17 cellular contexts compared by ENCODE assay signal in genomic region chr9:120775859-120776258, GRCh38. TPM values are rescaled to one million over a fixed set of nuclear protein-coding genes. Genes with fewer than 3 reads are reported as not detected.
A peak's percentile ranks its signal among the peaks of the same experiment; 100 is the strongest.
DNase-seq lines count a peak whose midpoint lies in the region; ATAC-seq, FAIRE-seq and TF ChIP-seq lines count a peak whose summit lies in the region.
"Had no signal": no experiment of that assay in that cellular context is flagged by ENCODE, and none has a peak within 500 bp of the region (broad histone marks: within the 10 kb centered on the region; RNA-seq: fewer than 3 reads in every experiment).

No MANE protein-coding gene starts in this region.

- DNase-seq in H54 (ENCODE audit: insufficient read length, low spot score) (no peak), Panc1 (ENCODE audit: low read depth, low spot score) (no peak), bronchial epithelial cell (ENCODE audit: low read depth) (peak; percentile 99), left lung (no peak), suprapubic skin (ENCODE audit: low spot score in 2 of 2) (no peak), ovary (no peak), retina (no peak)
- DNase-seq: CD8-positive, alpha-beta memory T cell; DMS79; Kasumi-1; MM.1S; NCI-H1105; NCI-H510A; NCI-H774; OCI-M1 had no signal

- TF ChIP-seq POLR2A in H54 (IDR thresholded peaks at IDR 0.05; ENCODE audit: low read depth, low read length) (no peak), suprapubic skin (IDR thresholded peaks at IDR 0.05) (no peak), ovary (IDR thresholded peaks at IDR 0.05) (no peak)

- TSS peak; percentile 9 for BruUV-seq in Panc1 (replicated peaks; lab: Mats Ljungman, UMichigan)

- in situ Hi-C loops in Panc1 (cut with HindIII; ENCODE audit: low pct_unique_long_range_greater_than_20kb, low sequenced_read_pairs) = no loop called here

- H3K27ac ChIP-seq in Panc1 (ENCODE audit: low read length) = no peak overlapping the region
- H3K27ac ChIP-seq in left lung = no peak overlapping the region
- H3K27ac ChIP-seq in suprapubic skin = no peak overlapping the region
- H3K27ac ChIP-seq in ovary = no peak overlapping the region
- H3K27ac ChIP-seq: BLaER1 had no signal

- intact Hi-C loops in Panc1 (cut with micrococcal nuclease; ENCODE audit: unreplicated experiment) (no loop called here), left lung (cut with DNase I) (no loop called here), ovary (cut with DNase I) (no loop called here)

- TF ChIP-seq EP300 in suprapubic skin (IDR thresholded peaks at IDR 0.05) (no peak), ovary (IDR thresholded peaks at IDR 0.05) (no peak)

- FAIRE-seq in H54 (lab: Jason Lieb, UNC) = peak; percentile 61
- FAIRE-seq in bronchial epithelial cell (lab: Jason Lieb, UNC) = peak; percentile 83

- H3K9me3 ChIP-seq in Panc1 (ENCODE audit: control insufficient read depth, insufficient read depth, low read depth, low read length) (no peaks in the 10 kb centered on the region), left lung (no peaks in the 10 kb centered on the region), suprapubic skin (no peaks in the 10 kb centered on the region), ovary (no peaks in the 10 kb centered on the region)
- H3K9me3 ChIP-seq: BLaER1 had no signal

- H3K4me3 ChIP-seq in Panc1 (ENCODE audit: low read depth in 2 of 2, low read length in 2 of 2) = no peak overlapping the region
- H3K4me3 ChIP-seq in bronchial epithelial cell (ENCODE audit: low read depth, low read length) = no peak overlapping the region
- no peak overlapping the region for H3K4me3 ChIP-seq in left lung
- no peak overlapping the region for H3K4me3 ChIP-seq in suprapubic skin
- no peak overlapping the region for H3K4me3 ChIP-seq in ovary
- H3K4me3 ChIP-seq: BLaER1, GM23338 had no signal

- 71% methylated on average over 5 of the region's 5 CpGs for WGBS in suprapubic skin
- WGBS in ovary, 3 donors = 92 to 97% (median 96%) methylated on average over 5 of the region's 5 CpGs

- POLR2A ChIA-PET in Panc1 (lab: Charles Lee) = no interaction called here

- H3K27me3 ChIP-seq in Panc1 (ENCODE audit: control insufficient read depth, insufficient read depth, low read length) (no peaks in the 10 kb centered on the region), bronchial epithelial cell (ENCODE audit: control insufficient read depth, insufficient read depth, low read length) (no peaks in the 10 kb centered on the region), left lung (no peaks in the 10 kb centered on the region), suprapubic skin (no peaks in the 10 kb centered on the region), ovary (no peaks in the 10 kb centered on the region)
- H3K27me3 ChIP-seq: BLaER1 had no signal

- ATAC-seq in Panc1 = no peak
- peak; percentile 43 for ATAC-seq in left lung
- ATAC-seq: GM23338 had no signal

- CTCF ChIA-PET in Panc1 (lab: Charles Lee) = no interaction called here

- H3K36me3 ChIP-seq in Panc1 (ENCODE audit: control insufficient read depth, insufficient read depth, low read length) (peaks cover 10% of the 10 kb centered on the region), bronchial epithelial cell (ENCODE audit: control insufficient read depth, insufficient read depth, low read length) (peaks cover 6% of the 10 kb centered on the region), left lung (peaks cover 4 to 91% of the 10 kb centered on the region in 2 donors), suprapubic skin (peaks cover 66% of the 10 kb centered on the region), ovary (no peaks in the 10 kb centered on the region)

- TF ChIP-seq CTCF in Panc1 (IDR thresholded peaks at IDR 0.05) (no peak), bronchial epithelial cell (IDR thresholded peaks at IDR 0.05; ENCODE audit: insufficient read depth, low read length, severe bottlenecking) (no peak), left lung (IDR thresholded peaks at IDR 0.05) (no peak), suprapubic skin (IDR thresholded peaks at IDR 0.05) (no peak), ovary (IDR thresholded peaks at IDR 0.05) (no peak)

- H3K4me1 ChIP-seq in Panc1 (ENCODE audit: control insufficient read depth, insufficient read depth, low read length) (no peaks in the 10 kb centered on the region), left lung (peaks cover 0 to 25% of the 10 kb centered on the region in 2 donors), suprapubic skin (peaks cover 28% of the 10 kb centered on the region), ovary (ENCODE audit: insufficient read depth) (no peaks in the 10 kb centered on the region)
- H3K4me1 ChIP-seq: BLaER1 had no signal

RNA-seq across cellular contexts. Expression of gene FBXW2, which starts 17.4 kb away (rescaled TPM):
- total RNA-seq in Panc1 (2021; ENCODE audit: unreplicated experiment) = 46.0 TPM
- 19.6 TPM for polyA plus RNA-seq in Panc1 (2012; ENCODE audit: insufficient read length)
- total RNA-seq in bronchial epithelial cell = 30.0 and 31.1 TPM in 2 replicates
- total RNA-seq in left lung = 10 to 100 TPM; 93.0 to 93.4 TPM
- total RNA-seq in suprapubic skin = 10 to 100 TPM; 40.4 to 74.8 (median 52.3) TPM
- total RNA-seq in ovary = 10 to 100 TPM; 20.0 to 62.0 (median 51.1) TPM
- polyA plus RNA-seq in ovary = 10 to 100 TPM; 15.6 to 34.5 TPM
